14 cellular contexts compared by ENCODE assay signal in the genomic region with DNA sequence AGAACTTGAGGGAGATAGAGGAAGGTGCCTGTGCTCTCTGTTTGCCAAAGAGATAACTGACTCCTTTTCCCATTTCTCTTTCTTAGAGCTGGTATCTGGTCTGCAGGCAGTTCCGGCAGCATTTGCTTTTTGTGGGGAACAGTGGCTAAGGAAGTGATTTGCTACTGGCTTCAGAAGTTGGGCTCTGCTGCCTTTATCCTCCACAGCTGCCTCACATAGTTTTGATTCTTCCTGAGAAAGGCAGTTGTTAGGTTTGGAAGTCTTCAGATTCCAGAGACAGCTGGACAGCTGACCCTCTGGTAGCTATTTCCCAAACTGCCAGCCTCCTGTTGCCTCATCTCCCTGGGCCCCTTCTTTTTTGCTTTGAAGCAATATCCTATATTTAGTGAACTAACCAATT.
DNase-seq lines count a peak whose midpoint lies in the region; ATAC-seq and TF ChIP-seq lines count a peak whose summit lies in the region.
"Had no signal": no experiment of that assay in that cellular context is flagged by ENCODE, and none has a peak within 500 bp of the region (broad histone marks: within the 10 kb centered on the region; RNA-seq: fewer than 3 reads in every experiment).

No MANE protein-coding gene starts in this region.

- no peaks in the 10 kb centered on the region for H3K27me3 Mint-ChIP-seq in mesothelial cell of epicardium (ENCODE audit: low read depth)
- H3K27me3 Mint-ChIP-seq in activated T-helper 17 cell treated with anti-CD3 and anti-CD28 coated beads, Interleukin-2, amount 50 U/mL, for 72 hours: no peaks in the 10 kb centered on the region

- DNase-seq in AG10803 (ENCODE audit: low read depth) (peak; percentile 92), RWPE2 (ENCODE audit: low spot score) (no peak), esophagus muscularis mucosa (ENCODE audit: extremely low spot score) (no peak), mesothelial cell of epicardium (ENCODE audit: low spot score in 2 of 2, unreplicated experiment in 2 of 2) (no peak), NCI-H2107 treated with DMSO at 0.1 percent for 48 hours (lab: John Stamatoyannopoulos, UW; ENCODE audit: unreplicated experiment) (no peak), ovary (no peak)
- DNase-seq: activated CD4-positive, alpha-beta T cell treated with anti-CD3 and anti-CD28 coated beads for 48 hours; mucosa of descending colon; NCI-H1694 treated with DMSO at 0.1 percent for 48 hours had no signal

- TF ChIP-seq EP300 in esophagus muscularis mucosa (IDR thresholded peaks at IDR 0.05): no peak
- no peak for TF ChIP-seq EP300 in ovary (IDR thresholded peaks at IDR 0.05)

- 0 out of 3 replicates have a peak, but pooled peaks have one; percentile 8 for ATAC-seq in RWPE2 (ENCODE audit: low read depth)
- ATAC-seq in activated T-helper 17 cell treated with anti-CD3 and anti-CD28 coated beads, Interleukin-2, amount 50 U/mL, for 72 hours (replicated peaks): no peak
- no peak for ATAC-seq in HG02852 (IDR thresholded peaks at IDR 0.05; ENCODE audit: unreplicated experiment)
- ATAC-seq: activated naive CD4-positive, alpha-beta T cell treated with anti-CD3 and anti-CD28 coated beads, Interleukin-2, amount 50 U/mL, for 72 hours had no signal

- no peak overlapping the region for H3K4me3 ChIP-seq in AG10803 (ENCODE audit: low read length)
- no peak overlapping the region for H3K4me3 ChIP-seq in RWPE2 (ENCODE audit: severe bottlenecking)
- H3K4me3 ChIP-seq in esophagus muscularis mucosa: peak overlapping the region in 1 of 4 donors; percentile 30
- no peak overlapping the region for H3K4me3 ChIP-seq in ovary
- H3K4me3 ChIP-seq: BLaER1 treated with 17β-estradiol and CSF1 and Interleukin-3, amounts not matched to agents 10 nM and 100 nM; mucosa of descending colon had no signal

- intact Hi-C loops in esophagus muscularis mucosa (cut with DNase I): no loop called here
- intact Hi-C loops in ovary (cut with DNase I): no loop called here

- no peaks in the 10 kb centered on the region for H3K27me3 ChIP-seq in RWPE2 (ENCODE audit: insufficient read depth, poor library complexity, severe bottlenecking)
- no peaks in the 10 kb centered on the region for H3K27me3 ChIP-seq in esophagus muscularis mucosa
- H3K27me3 ChIP-seq in ovary: no peaks in the 10 kb centered on the region
- H3K27me3 ChIP-seq: BLaER1 treated with 17β-estradiol and CSF1 and Interleukin-3, amounts not matched to agents 10 nM and 100 nM had no signal

- no peaks in the 10 kb centered on the region for H3K9me3 ChIP-seq in RWPE2 (ENCODE audit: severe bottlenecking)
- H3K9me3 ChIP-seq in esophagus muscularis mucosa: no peaks in the 10 kb centered on the region
- H3K9me3 ChIP-seq in ovary: no peaks in the 10 kb centered on the region
- H3K9me3 ChIP-seq: mucosa of descending colon had no signal

- peak overlapping the region; percentile 1 for H3K27ac Mint-ChIP-seq in mesothelial cell of epicardium
- H3K27ac Mint-ChIP-seq in activated T-helper 17 cell treated with anti-CD3 and anti-CD28 coated beads, Interleukin-2, amount 50 U/mL, for 72 hours: no peak overlapping the region
- H3K27ac Mint-ChIP-seq: activated naive CD4-positive, alpha-beta T cell treated with anti-CD3 and anti-CD28 coated beads, Interleukin-2, amount 50 U/mL, for 72 hours had no signal

- H3K4me3 Mint-ChIP-seq in mesothelial cell of epicardium: no peak overlapping the region
- no peak overlapping the region for H3K4me3 Mint-ChIP-seq in activated T-helper 17 cell treated with anti-CD3 and anti-CD28 coated beads, Interleukin-2, amount 50 U/mL, for 72 hours

- H3K36me3 ChIP-seq in RWPE2 (ENCODE audit: low read depth): peaks cover 4% of the 10 kb centered on the region; the same call in 1 of the 2 replicates
- no peaks in the 10 kb centered on the region for H3K36me3 ChIP-seq in esophagus muscularis mucosa
- no peaks in the 10 kb centered on the region for H3K36me3 ChIP-seq in ovary

- H3K4me1 Mint-ChIP-seq in mesothelial cell of epicardium: peaks cover 12% of the 10 kb centered on the region
- H3K4me1 Mint-ChIP-seq in activated T-helper 17 cell treated with anti-CD3 and anti-CD28 coated beads, Interleukin-2, amount 50 U/mL, for 72 hours: no peaks in the 10 kb centered on the region

- no peak for TF ChIP-seq POLR2A in esophagus muscularis mucosa (IDR thresholded peaks at IDR 0.05; ENCODE audit: low read depth)
- no peak for TF ChIP-seq POLR2A in ovary (IDR thresholded peaks at IDR 0.05)

- peaks cover 53% of the 10 kb centered on the region for H3K4me1 ChIP-seq in RWPE2 (ENCODE audit: insufficient read depth, poor library complexity, severe bottlenecking)
- peaks cover 31 to 91% (median 82%) of the 10 kb centered on the region in 4 donors for H3K4me1 ChIP-seq in esophagus muscularis mucosa
- H3K4me1 ChIP-seq in ovary (ENCODE audit: insufficient read depth): peaks cover 4% of the 10 kb centered on the region

- TF ChIP-seq CTCF in AG10803 (conservative IDR thresholded peaks at IDR 0.05; ENCODE audit: low read length) (no peak), RWPE2 (IDR thresholded peaks at IDR 0.05; ENCODE audit: poor library complexity, severe bottlenecking) (no peak), esophagus muscularis mucosa (IDR thresholded peaks at IDR 0.05) (no peak), mesothelial cell of epicardium (IDR thresholded peaks at IDR 0.05; ENCODE audit: unreplicated experiment) (no peak), ovary (IDR thresholded peaks at IDR 0.05) (no peak)

- no peaks in the 10 kb centered on the region for H3K9me3 Mint-ChIP-seq in mesothelial cell of epicardium
- H3K9me3 Mint-ChIP-seq in activated T-helper 17 cell treated with anti-CD3 and anti-CD28 coated beads, Interleukin-2, amount 50 U/mL, for 72 hours: no peaks in the 10 kb centered on the region
- H3K9me3 Mint-ChIP-seq: activated naive CD4-positive, alpha-beta T cell treated with anti-CD3 and anti-CD28 coated beads, Interleukin-2, amount 50 U/mL, for 72 hours had no signal

- WGBS in esophagus muscularis mucosa: 35% methylated on average over 1 of the region's 1 CpG
- 17 to 29% (median 24%) methylated on average over 1 of the region's 1 CpG for WGBS in ovary, 3 donors

- H3K36me3 Mint-ChIP-seq in mesothelial cell of epicardium: no peaks in the 10 kb centered on the region
- no peaks in the 10 kb centered on the region for H3K36me3 Mint-ChIP-seq in activated T-helper 17 cell treated with anti-CD3 and anti-CD28 coated beads, Interleukin-2, amount 50 U/mL, for 72 hours (ENCODE audit: low read depth)
- H3K36me3 Mint-ChIP-seq: activated naive CD4-positive, alpha-beta T cell treated with anti-CD3 and anti-CD28 coated beads, Interleukin-2, amount 50 U/mL, for 72 hours had no signal

- H3K27ac ChIP-seq in RWPE2 (ENCODE audit: poor library complexity, severe bottlenecking) (peak overlapping the region; percentile 84), esophagus muscularis mucosa (replicated peaks in 1 of 4) (peak overlapping the region; percentile 65 to 82 (median 73)), ovary (no peak overlapping the region)
- H3K27ac ChIP-seq: BLaER1 treated with 17β-estradiol and CSF1 and Interleukin-3, amounts not matched to agents 10 nM and 100 nM; HL-60 had no signal

Comparison
In these comparisons a context has a peak if more than half of its experiments do, and no peak if none do; other contexts are left out.
1. H3K27ac ChIP-seq: peak in RWPE2 (single experiment) and esophagus muscularis mucosa (4 of 4); none in ovary (0 of 2).